In genomic region chr17:75404739-75405364, GRCh38 we compare ENCODE assay signal across 1 cellular context.
TF ChIP-seq lines count a peak whose summit lies in the region.

No MANE protein-coding gene starts in this region.

TF ChIP-seq in HepG2, 621 proteins besides CTCF, POLR2A, EP300 and RAD21 (continued from another document and continues in another):
- TF ChIP-seq ZNF646 (CRISPR knock-in tag; IDR thresholded peaks at IDR 0.05): no peak
- no peak for TF ChIP-seq TCF12 (IDR thresholded peaks at IDR 0.05)
- no peak for TF ChIP-seq TCF12 (CRISPR knock-in tag; IDR thresholded peaks at IDR 0.05)
- TF ChIP-seq ZNF496 (CRISPR knock-in tag; IDR thresholded peaks at IDR 0.05; ENCODE audit: insufficient replicate concordance): no peak
- TF ChIP-seq KDM2A (CRISPR knock-in tag; IDR thresholded peaks at IDR 0.05; ENCODE audit: borderline replicate concordance, low read depth): no peak
- TF ChIP-seq ZNF781 (CRISPR knock-in tag; IDR thresholded peaks at IDR 0.05; ENCODE audit: borderline replicate concordance, not compliant biosample characterization): peak; percentile 4
- no peak for TF ChIP-seq ZNF234 (CRISPR knock-in tag; conservative IDR thresholded peaks at IDR 0.05)
- no peak for TF ChIP-seq ZNF841 (CRISPR knock-in tag; IDR thresholded peaks at IDR 0.05; ENCODE audit: borderline replicate concordance)
- 0 out of 2 replicates have a peak, but pooled peaks have one; percentile 27 for TF ChIP-seq BATF2 (CRISPR knock-in tag; IDR thresholded peaks at IDR 0.05)
- no peak for TF ChIP-seq ZNF431 (CRISPR knock-in tag; IDR thresholded peaks at IDR 0.05; ENCODE audit: borderline replicate concordance, low read depth)
- no peak for TF ChIP-seq ZNF839 (CRISPR knock-in tag; IDR thresholded peaks at IDR 0.05; ENCODE audit: borderline replicate concordance)
- no peak for TF ChIP-seq ATF4 (CRISPR knock-in tag; IDR thresholded peaks at IDR 0.05)
- TF ChIP-seq ZNF780A (CRISPR knock-in tag; IDR thresholded peaks at IDR 0.05): no peak
- TF ChIP-seq ZNF777 (CRISPR knock-in tag; IDR thresholded peaks at IDR 0.05): no peak
- no peak for TF ChIP-seq RNF2 (conservative IDR thresholded peaks at IDR 0.05; ENCODE audit: low read depth)
- TF ChIP-seq ZNF44 (CRISPR knock-in tag; IDR thresholded peaks at IDR 0.05): 0 out of 2 replicates have a peak, but pooled peaks have one; percentile 9
- no peak for TF ChIP-seq REXO4 (CRISPR knock-in tag; IDR thresholded peaks at IDR 0.05; ENCODE audit: borderline replicate concordance)
- TF ChIP-seq SIN3A (IDR thresholded peaks at IDR 0.05; ENCODE audit: borderline replicate concordance, low read depth, low read length): 0 out of 2 replicates have a peak, but pooled peaks have one; percentile 21
- no peak for TF ChIP-seq KLF13 (CRISPR knock-in tag; IDR thresholded peaks at IDR 0.05)
- TF ChIP-seq ZSCAN20 (CRISPR knock-in tag; IDR thresholded peaks at IDR 0.05; ENCODE audit: borderline replicate concordance): peak; percentile 4; the same call in 1 of the 2 replicates
- TF ChIP-seq ZNF33A (CRISPR knock-in tag; IDR thresholded peaks at IDR 0.05; ENCODE audit: borderline replicate concordance): peak; percentile 52; the same call in 1 of the 2 replicates
- TF ChIP-seq ZNF878 (CRISPR knock-in tag; IDR thresholded peaks at IDR 0.05): 0 out of 2 replicates have a peak, but pooled peaks have one; percentile 30
- TF ChIP-seq SYNCRIP (IDR thresholded peaks at IDR 0.05; ENCODE audit: insufficient read depth, low read depth, low read length): no peak
- peak; percentile 3; the same call in 1 of the 2 replicates for TF ChIP-seq PHF21A (CRISPR knock-in tag; IDR thresholded peaks at IDR 0.05)
- no peak for TF ChIP-seq ZNF883 (CRISPR knock-in tag; IDR thresholded peaks at IDR 0.05; ENCODE audit: not compliant biosample characterization)
- no peak for TF ChIP-seq MBNL3 (CRISPR knock-in tag; conservative IDR thresholded peaks at IDR 0.05)
- no peak for TF ChIP-seq ZNF318 (CRISPR knock-in tag; IDR thresholded peaks at IDR 0.05)
- no peak for TF ChIP-seq ZBTB38 (CRISPR knock-in tag; IDR thresholded peaks at IDR 0.05)
- no peak for TF ChIP-seq TEAD2 (CRISPR knock-in tag; IDR thresholded peaks at IDR 0.05)
- no peak for TF ChIP-seq XBP1 (CRISPR knock-in tag; IDR thresholded peaks at IDR 0.05)
- TF ChIP-seq RXRA (CRISPR knock-in tag; IDR thresholded peaks at IDR 0.05): no peak
- TF ChIP-seq CEBPG (CRISPR knock-in tag; IDR thresholded peaks at IDR 0.05): no peak
- peak; percentile 16; the same call in 1 of the 2 replicates for TF ChIP-seq CREM (IDR thresholded peaks at IDR 0.05)
- TF ChIP-seq CREM (CRISPR knock-in tag; IDR thresholded peaks at IDR 0.05): no peak
- no peak for TF ChIP-seq HOXA7 (CRISPR knock-in tag; IDR thresholded peaks at IDR 0.05)
- no peak for TF ChIP-seq ZNF136 (CRISPR knock-in tag; IDR thresholded peaks at IDR 0.05; ENCODE audit: low read depth)
- no peak for TF ChIP-seq KDM4B (CRISPR knock-in tag; IDR thresholded peaks at IDR 0.05)
- no peak for TF ChIP-seq ZNF572 (CRISPR knock-in tag; IDR thresholded peaks at IDR 0.05)
- peak; percentile 63; the same call in 1 of the 2 replicates for TF ChIP-seq ZBTB37 (CRISPR knock-in tag; IDR thresholded peaks at IDR 0.05)
- TF ChIP-seq ZNF615 (CRISPR knock-in tag; IDR thresholded peaks at IDR 0.05; ENCODE audit: borderline replicate concordance): no peak
- peak; percentile 60 for TF ChIP-seq PTBP1 (IDR thresholded peaks at IDR 0.05; ENCODE audit: low read depth, low read length, poor library complexity, severe bottlenecking)
- TF ChIP-seq TMF1 (CRISPR knock-in tag; IDR thresholded peaks at IDR 0.05; ENCODE audit: low read depth): 0 out of 2 replicates have a peak, but pooled peaks have one; percentile 33
- no peak for TF ChIP-seq FOXK2 (IDR thresholded peaks at IDR 0.05)
- TF ChIP-seq KDM3A (CRISPR knock-in tag; IDR thresholded peaks at IDR 0.05; ENCODE audit: low read depth): no peak
- no peak for TF ChIP-seq FOXO4 (CRISPR knock-in tag; conservative IDR thresholded peaks at IDR 0.05)
- TF ChIP-seq AGO1 (IDR thresholded peaks at IDR 0.05; ENCODE audit: low read depth, low read length, poor library complexity, severe bottlenecking): no peak
- TF ChIP-seq SRSF9 (IDR thresholded peaks at IDR 0.05; ENCODE audit: borderline replicate concordance, insufficient read depth, low read depth, low read length, poor library complexity, severe bottlenecking): no peak
